10 cellular contexts compared by ENCODE assay signal in genomic region chr7:143395187-143396149, GRCh38. TPM values are rescaled to one million over a fixed set of nuclear protein-coding genes. Genes with fewer than 3 reads are reported as not detected.
A peak's percentile ranks its signal among the peaks of the same experiment; 100 is the strongest.
DNase-seq lines count a peak whose midpoint lies in the region; TF ChIP-seq lines count a peak whose summit lies in the region.
"Had no signal": no experiment of that assay in that cellular context is flagged by ENCODE, and none has a peak within 500 bp of the region (broad histone marks: within the 10 kb centered on the region; RNA-seq: fewer than 3 reads in every experiment).

No MANE protein-coding gene starts in this region.

- peaks cover 42 to 76% (median 73%) of the 10 kb centered on the region in 4 donors for H3K4me1 ChIP-seq in liver (ENCODE audit: control insufficient read depth in 4 of 4, insufficient read depth in 4 of 4, low read length in 3 of 4)

- peak overlapping the region; percentile 57 for H3K27ac Mint-ChIP-seq in activated naive CD8-positive, alpha-beta T cell treated with anti-CD3 and anti-CD28 coated beads for 36 hours

- peaks cover 6% of the 10 kb centered on the region for H3K4me1 Mint-ChIP-seq in activated naive CD8-positive, alpha-beta T cell treated with anti-CD3 and anti-CD28 coated beads for 36 hours

- DNase-seq in AG10803 (ENCODE audit: low read depth) (no peak), H7 (peak; percentile 62), epidermal melanocyte (ENCODE audit: insufficient read length, low spot score) (no peak), NCI-H748 treated with DMSO at 0.1 percent for 48 hours (lab: John Stamatoyannopoulos, UW) (no peak), HCEC 1CT (no peak), GM13976 (ENCODE audit: low spot score) (no peak)
- no peak for DNase-seq in activated naive CD8-positive, alpha-beta T cell treated with anti-CD3 and anti-CD28 coated beads for 36 hours
- DNase-seq: activated T-cell treated with anti-CD3 and anti-CD28 coated beads for 4 hours, foreskin melanocyte had no signal

- no peaks in the 10 kb centered on the region for H3K9me3 Mint-ChIP-seq in activated naive CD8-positive, alpha-beta T cell treated with anti-CD3 and anti-CD28 coated beads for 36 hours

- no peaks in the 10 kb centered on the region for H3K27me3 Mint-ChIP-seq in activated naive CD8-positive, alpha-beta T cell treated with anti-CD3 and anti-CD28 coated beads for 36 hours

- H3K36me3 ChIP-seq in H7 (replicated peaks; ENCODE audit: control insufficient read depth, insufficient read depth, low read length) = peaks cover 71% of the 10 kb centered on the region
- peaks cover 0 to 25% (median 8%) of the 10 kb centered on the region in 4 donors for H3K36me3 ChIP-seq in liver (ENCODE audit: control insufficient read depth in 4 of 4, insufficient read depth in 3 of 4, low read depth in 1 of 4, low read length in 3 of 4)

- H3K4me3 Mint-ChIP-seq in activated naive CD8-positive, alpha-beta T cell treated with anti-CD3 and anti-CD28 coated beads for 36 hours = no peak overlapping the region

- in situ Hi-C loops in GM13976 (cut with MboI; ENCODE audit: low sequenced_read_pairs, unreplicated experiment) = no loop called here

- H3K9me3 ChIP-seq in liver (ENCODE audit: control insufficient read depth in 4 of 4, low read length in 3 of 4) = no peaks in the 10 kb centered on the region

- H3K27ac ChIP-seq in liver (ENCODE audit: low read depth in 1 of 2, low read length in 2 of 2) = peak overlapping the region in 1 of 2 donors; percentile 70

- H3K36me3 Mint-ChIP-seq in activated naive CD8-positive, alpha-beta T cell treated with anti-CD3 and anti-CD28 coated beads for 36 hours = peaks cover 2% of the 10 kb centered on the region

- H3K27me3 ChIP-seq in H7 (ENCODE audit: control insufficient read depth, insufficient read depth, low read length) (no peaks in the 10 kb centered on the region), liver (ENCODE audit: control insufficient read depth in 4 of 4, insufficient read depth in 4 of 4, low read length in 3 of 4) (no peaks in the 10 kb centered on the region)

- WGBS in liver = 30% methylated on average over 21 of the region's 21 CpGs

- H3K9ac ChIP-seq in liver (ENCODE audit: low read depth in 1 of 2, low read length in 2 of 2) = no peak overlapping the region

- H3K4me3 ChIP-seq in AG10803 (ENCODE audit: low read length) (no peak overlapping the region), H7 (ENCODE audit: insufficient read depth, low read depth, low read length) (no peak overlapping the region), liver (ENCODE audit: low read depth in 1 of 3, low read length in 3 of 3) (peak overlapping the region in 1 of 3 donors; percentile 53)

- peak; percentile 41 to 59 for TF ChIP-seq RAD21 in liver (IDR thresholded peaks at IDR 0.05)

- peak; percentile 15; the same call in 1 of the 2 replicates for TF ChIP-seq CTCF in AG10803 (conservative IDR thresholded peaks at IDR 0.05; ENCODE audit: low read length)
- TF ChIP-seq CTCF in liver (IDR thresholded peaks at IDR 0.05; ENCODE audit: low read depth, low read length, missing input control) = peak; percentile 12
- no peak for TF ChIP-seq CTCF in GM13976 (IDR thresholded peaks at IDR 0.05; ENCODE audit: borderline replicate concordance, control extremely low read depth, extremely low read depth, insufficient read depth, missing control alignments)

TF ChIP-seq in liver, 16 proteins besides CTCF, POLR2A, EP300 and RAD21:
- TF ChIP-seq HNF4G (IDR thresholded peaks at IDR 0.05) = peak; percentile 60
- TF ChIP-seq FOXA1 (IDR thresholded peaks at IDR 0.05) = peak; percentile 68
- peak; percentile 87 for TF ChIP-seq YY1 (IDR thresholded peaks at IDR 0.05)
- TF ChIP-seq ATF3 (IDR thresholded peaks at IDR 0.05) = peak; percentile 66
- TF ChIP-seq EGR1 (IDR thresholded peaks at IDR 0.05; ENCODE audit: low read depth in 2 of 2) = peak in 1 of 2 donors; percentile 74
- TF ChIP-seq RXRA (IDR thresholded peaks at IDR 0.05) = peak; percentile 99
- TF ChIP-seq MAX (IDR thresholded peaks at IDR 0.05) = peak; percentile 92
- TF ChIP-seq JUND (IDR thresholded peaks at IDR 0.05) = peak; percentile 60 to 69
- TF ChIP-seq FOXA2 (IDR thresholded peaks at IDR 0.05) = peak; percentile 75
- TF ChIP-seq REST (IDR thresholded peaks at IDR 0.05) = peak; percentile 58
- no peak for TF ChIP-seq TAF1 (conservative IDR thresholded peaks at IDR 0.05)
- no peak for TF ChIP-seq GABPA (IDR thresholded peaks at IDR 0.05 in 1 of 2, conservative IDR thresholded peaks at IDR 0.05 in 1 of 2)
- peak; percentile 93 to 94 for TF ChIP-seq HNF4A (conservative IDR thresholded peaks at IDR 0.05)
- peak; percentile 60 for TF ChIP-seq ZBTB33 (IDR thresholded peaks at IDR 0.05)
- TF ChIP-seq SP1 (IDR thresholded peaks at IDR 0.05) = peak; percentile 98
- TF ChIP-seq NR2F2 (IDR thresholded peaks at IDR 0.05) = peak; percentile 99

RNA-seq across cellular contexts. Expression of gene EPHA1, which starts 13.2 kb away (rescaled TPM):
- total RNA-seq in H7 (2014; rRNA removed; shearing (Covaris generic)) = 176 and 189 TPM in 2 replicates
- total RNA-seq in activated naive CD8-positive, alpha-beta T cell treated with anti-CD3 and anti-CD28 coated beads for 36 hours = 1 to 10 TPM; 2.3 to 3.4 TPM
- 10 to 100 TPM; 12.0 to 21.0 TPM for total RNA-seq in liver
- 10 to 100 TPM; 10.3 to 10.7 TPM for polyA plus RNA-seq in liver

RNA-seq across cellular contexts. Expression of gene ZYX, which starts 14.3 kb away (rescaled TPM):
- total RNA-seq in H7 (2014; rRNA removed; shearing (Covaris generic)) = 84.6 and 97.1 TPM in 2 replicates
- 100 to 1,000 TPM; 116 to 118 TPM for total RNA-seq in activated naive CD8-positive, alpha-beta T cell treated with anti-CD3 and anti-CD28 coated beads for 36 hours
- total RNA-seq in liver = 10 to 100 TPM; 15.4 to 17.2 TPM
- polyA plus RNA-seq in liver = 10 to 100 TPM; 15.8 to 49.7 TPM

RNA-seq across cellular contexts. Expression of gene FAM131B, which starts 33.0 kb away (rescaled TPM):
- 11.9 and 16.9 TPM in 2 replicates for total RNA-seq in H7 (2014; rRNA removed; shearing (Covaris generic))
- total RNA-seq in activated naive CD8-positive, alpha-beta T cell treated with anti-CD3 and anti-CD28 coated beads for 36 hours = 1 to 10 TPM; 1.7 to 2.0 TPM
- total RNA-seq in liver = under 1 TPM; 0.08 to 0.14 TPM
- polyA plus RNA-seq in liver = under 1 TPM in 1 of 2 donors, not detected in 1; 0.06 TPM

RNA-seq across cellular contexts. Expression of gene TAS2R60, which starts 47.8 kb away (rescaled TPM):
- not detected in 2 replicates for total RNA-seq in H7 (2014; rRNA removed; shearing (Covaris generic))
- total RNA-seq in activated naive CD8-positive, alpha-beta T cell treated with anti-CD3 and anti-CD28 coated beads for 36 hours = not detected
- total RNA-seq in liver = under 1 TPM in 1 of 2 donors, not detected in 1; 0.50 TPM
- not detected for polyA plus RNA-seq in liver
